Comparison of ENCODE assay signal across 9 cellular contexts in the genomic region with DNA sequence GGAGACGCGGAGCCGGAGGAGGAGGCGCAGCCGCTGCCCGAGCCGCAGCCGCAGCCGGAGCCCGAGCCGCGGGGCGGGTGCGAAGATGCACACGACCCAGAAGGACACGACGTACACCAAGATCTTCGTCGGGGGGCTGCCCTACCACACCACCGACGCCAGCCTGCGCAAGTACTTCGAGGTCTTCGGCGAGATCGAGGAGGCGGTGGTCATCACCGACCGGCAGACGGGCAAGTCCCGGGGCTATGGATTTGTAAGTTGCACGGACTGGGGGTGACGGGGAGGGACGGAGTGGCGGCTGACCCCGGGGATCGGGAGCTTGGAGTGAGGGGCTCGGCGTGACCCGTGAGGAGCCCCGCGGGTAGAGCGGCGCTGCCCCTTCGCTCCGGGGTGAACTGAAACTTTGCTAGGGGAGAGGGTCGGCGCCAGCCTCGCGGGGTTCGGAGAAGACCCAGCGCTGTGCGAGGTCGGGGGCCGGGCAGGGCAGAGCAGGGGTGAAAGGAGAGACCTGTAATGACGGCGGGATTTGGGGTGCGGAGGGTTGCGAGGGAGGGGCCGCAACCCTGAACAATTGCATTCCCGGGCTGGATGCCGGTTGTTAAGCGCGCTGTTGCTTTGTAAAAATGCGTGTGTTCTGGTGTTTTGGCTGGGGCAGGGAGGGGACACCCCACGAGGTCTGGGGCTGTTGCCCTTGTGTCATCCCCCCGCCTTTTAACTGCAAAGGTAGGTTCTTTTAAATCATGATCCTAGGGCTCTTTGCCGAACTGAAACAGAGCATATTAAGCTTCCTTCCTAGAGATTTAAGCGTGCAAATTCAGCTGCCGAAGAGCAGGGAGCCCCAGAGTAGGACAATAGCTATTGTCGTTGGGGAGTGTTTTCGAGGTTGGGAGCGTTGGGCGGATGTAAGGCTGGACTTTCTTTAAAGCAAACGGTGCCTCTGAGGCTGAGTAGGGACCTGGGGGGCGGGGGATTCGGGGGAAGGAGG. TPM values are rescaled to one million over a fixed set of nuclear protein-coding genes. Genes with fewer than 3 reads are reported as not detected.
DNase-seq lines count a peak whose midpoint lies in the region; ATAC-seq and TF ChIP-seq lines count a peak whose summit lies in the region.
"Had no signal": no experiment of that assay in that cellular context is flagged by ENCODE, and none has a peak within 500 bp of the region (broad histone marks: within the 10 kb centered on the region; RNA-seq: fewer than 3 reads in every experiment).

No MANE protein-coding gene starts in this region.

- H3K4me3 ChIP-seq in SK-N-SH (ENCODE audit: low read depth in 2 of 2, low read length in 1 of 2) (peak overlapping the region; percentile 57 to 77), esophagus squamous epithelium (peak overlapping the region; percentile 43 to 73 (median 72))

- ATAC-seq in natural killer cell treated with Interleukin-12 subunit alpha and Interleukin-12 subunit beta and Interleukin-15 and Interleukin-18, amount 100 ng/mL, for 72 hours = peak in 1 of 2 donors; percentile 53
- ATAC-seq in GM21515 (IDR thresholded peaks at IDR 0.05; ENCODE audit: unreplicated experiment) (no peak), GM18519 (IDR thresholded peaks at IDR 0.05; ENCODE audit: low FRiP score, unreplicated experiment) (no peak)

- H3K4me1 ChIP-seq in SK-N-SH (ENCODE audit: control insufficient read depth in 1 of 2, insufficient read depth in 2 of 2, low read depth in 1 of 2, low read length in 1 of 2) (peaks cover 6 to 10% of the 10 kb centered on the region in 2 experiments; a peak in 2 of 4 replicates), esophagus squamous epithelium (peaks cover 0 to 34% (median 3%) of the 10 kb centered on the region in 3 donors)

- no peak for TF ChIP-seq CTCF in SK-N-SH (IDR thresholded peaks at IDR 0.05)
- TF ChIP-seq CTCF in esophagus squamous epithelium (IDR thresholded peaks at IDR 0.05) = no peak

- H2AFZ ChIP-seq in SK-N-SH (ENCODE audit: low read depth) = peak overlapping the region; percentile 97

- no peak for TF ChIP-seq RAD21 in SK-N-SH (IDR thresholded peaks at IDR 0.05; ENCODE audit: low read length)

- H3K4me3 Mint-ChIP-seq in natural killer cell treated with Interleukin-12 subunit alpha and Interleukin-12 subunit beta and Interleukin-15 and Interleukin-18, amount 100 ng/mL, for 72 hours = peak overlapping the region; percentile 58

- H3K27ac ChIP-seq in SK-N-SH (ENCODE audit: low read depth in 2 of 2, low read length in 1 of 2) (no peak overlapping the region), esophagus squamous epithelium (peak overlapping the region; percentile 71 to 89 (median 87))

- no peaks in the 10 kb centered on the region for H3K36me3 Mint-ChIP-seq in natural killer cell treated with Interleukin-12 subunit alpha and Interleukin-12 subunit beta and Interleukin-15 and Interleukin-18, amount 100 ng/mL, for 72 hours

- WGBS in SK-N-SH (ENCODE audit: low lambda C conversion rate) = 40% methylated on average over 34 of the region's 77 CpGs
- WGBS in esophagus squamous epithelium, 2 donors = 0 to 8% methylated on average over 16 to 27 of the region's 77 CpGs

- no peaks in the 10 kb centered on the region for H3K79me2 ChIP-seq in SK-N-SH (ENCODE audit: insufficient read depth)

- CTCF ChIA-PET in SK-N-SH (lab: Yijun Ruan, JAX) = interaction anchor here (0.8 to 1.6 kb wide), 3 partner anchors 33 to 302 kb away, joined by 3 to 6 read pairs (median 3); no protein-coding TSS in a partner anchor

- H3K27me3 ChIP-seq in SK-N-SH (ENCODE audit: insufficient read depth) (no peaks in the 10 kb centered on the region), esophagus squamous epithelium (peaks cover 0 to 59% (median 0%) of the 10 kb centered on the region in 4 donors)

- peaks cover 11 to 12% of the 10 kb centered on the region in 2 donors for H3K4me1 Mint-ChIP-seq in natural killer cell treated with Interleukin-12 subunit alpha and Interleukin-12 subunit beta and Interleukin-15 and Interleukin-18, amount 100 ng/mL, for 72 hours (ENCODE audit: low read depth in 2 of 2)

- POLR2A ChIA-PET in SK-N-SH (lab: Yijun Ruan, JAX) = no interaction called here

- intact Hi-C loops in esophagus squamous epithelium (cut with DNase I) = loop anchor here (10.0 kb wide), 1 partner anchor 303 kb away; no protein-coding TSS in a partner anchor

- no peak overlapping the region for H3K27ac Mint-ChIP-seq in natural killer cell treated with Interleukin-12 subunit alpha and Interleukin-12 subunit beta and Interleukin-15 and Interleukin-18, amount 100 ng/mL, for 72 hours

- H3K27me3 Mint-ChIP-seq in natural killer cell treated with Interleukin-12 subunit alpha and Interleukin-12 subunit beta and Interleukin-15 and Interleukin-18, amount 100 ng/mL, for 72 hours = peaks cover 49 to 80% of the 10 kb centered on the region in 2 donors

- peak overlapping the region; percentile 62 for H3K9ac ChIP-seq in SK-N-SH

- H3K36me3 ChIP-seq in SK-N-SH (replicated peaks in 1 of 2; ENCODE audit: control insufficient read depth in 1 of 2, insufficient read depth in 2 of 2, low read length in 1 of 2) (no peaks in the 10 kb centered on the region), esophagus squamous epithelium (no peaks in the 10 kb centered on the region)

- no peak for TF ChIP-seq POLR2A in esophagus squamous epithelium (IDR thresholded peaks at IDR 0.05)

- H4K20me1 ChIP-seq in SK-N-SH (ENCODE audit: insufficient read depth) = no peaks in the 10 kb centered on the region

- peak overlapping the region; percentile 93 for H3K4me2 ChIP-seq in SK-N-SH

- peak in 2 of 3 experiments; percentile 12 to 34 for DNase-seq in NCI-H1417 (lab: John Stamatoyannopoulos, UW)
- DNase-seq in NCI-H1417 treated with DMSO at 0.1 percent for 48 hours (lab: John Stamatoyannopoulos, UW) = no peak
- peak; percentile 53 for DNase-seq in SK-N-SH
- DNase-seq in esophagus squamous epithelium (lab: John Stamatoyannopoulos, UW) = no peak
- DNase-seq in natural killer cell treated with Interleukin-12 subunit alpha and Interleukin-12 subunit beta and Interleukin-15 and Interleukin-18, amount 100 ng/mL, for 72 hours (ENCODE audit: low spot score) = no peak
- no peak for DNase-seq in RPMI8226
- DNase-seq: DND-41 had no signal

- H3F3A ChIP-seq in SK-N-SH (replicated peaks; ENCODE audit: insufficient read depth) = peaks cover 6% of the 10 kb centered on the region

- H3K9me3 Mint-ChIP-seq in natural killer cell treated with Interleukin-12 subunit alpha and Interleukin-12 subunit beta and Interleukin-15 and Interleukin-18, amount 100 ng/mL, for 72 hours = no peaks in the 10 kb centered on the region

- no peak for TF ChIP-seq EP300 in SK-N-SH (IDR thresholded peaks at IDR 0.05; ENCODE audit: borderline replicate concordance in 1 of 2, low read depth in 1 of 2, low read length in 1 of 2)

- no peaks in the 10 kb centered on the region for H3K9me3 ChIP-seq in SK-N-SH
- H3K9me3 ChIP-seq in esophagus squamous epithelium = no peaks in the 10 kb centered on the region

- no peaks in the 10 kb centered on the region for H3K9me2 ChIP-seq in SK-N-SH

TF ChIP-seq in SK-N-SH, 30 proteins besides CTCF, POLR2A, EP300 and RAD21:
- TF ChIP-seq TAF1 (IDR thresholded peaks at IDR 0.05; ENCODE audit: borderline replicate concordance, low read depth, low read length) (no peak), FOXJ3 (CRISPR knock-in tag; IDR thresholded peaks at IDR 0.05) (no peak), TCF12 (IDR thresholded peaks at IDR 0.05) (no peak), RXRA (IDR thresholded peaks at IDR 0.05; ENCODE audit: borderline replicate concordance, low read depth) (no peak), SMC3 (IDR thresholded peaks at IDR 0.05; ENCODE audit: low read depth, low read length) (no peak), MEF2A (IDR thresholded peaks at IDR 0.05; ENCODE audit: borderline replicate concordance, low read depth) (no peak), JUND (IDR thresholded peaks at IDR 0.05) (no peak)
- TF ChIP-seq, protein P1, sequence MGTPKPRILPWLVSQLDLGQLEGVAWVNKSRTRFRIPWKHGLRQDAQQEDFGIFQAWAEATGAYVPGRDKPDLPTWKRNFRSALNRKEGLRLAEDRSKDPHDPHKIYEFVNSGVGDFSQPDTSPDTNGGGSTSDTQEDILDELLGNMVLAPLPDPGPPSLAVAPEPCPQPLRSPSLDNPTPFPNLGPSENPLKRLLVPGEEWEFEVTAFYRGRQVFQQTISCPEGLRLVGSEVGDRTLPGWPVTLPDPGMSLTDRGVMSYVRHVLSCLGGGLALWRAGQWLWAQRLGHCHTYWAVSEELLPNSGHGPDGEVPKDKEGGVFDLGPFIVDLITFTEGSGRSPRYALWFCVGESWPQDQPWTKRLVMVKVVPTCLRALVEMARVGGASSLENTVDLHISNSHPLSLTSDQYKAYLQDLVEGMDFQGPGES (IDR thresholded peaks at IDR 0.05; ENCODE audit: low read depth, low read length) = no peak

RNA-seq across cellular contexts. Expression of a gene that starts 0.6 kb away (rescaled TPM):
- 0.19 and 0.20 TPM in 2 replicates for polyA plus RNA-seq in SK-N-SH (2012; rRNA removed)
- 0.08 and 0.10 TPM in 2 replicates for polyA plus RNA-seq in SK-N-SH (2012; cell fraction: cytosol; rRNA removed)
- polyA plus RNA-seq in SK-N-SH (2012; cell fraction: nucleus; rRNA removed) = 0.19 and 0.31 TPM in 2 replicates
- 1 to 10 TPM in 1 of 4 donors, under 1 TPM in 3; 0.18 to 2.7 (median 0.61) TPM for total RNA-seq in esophagus squamous epithelium
- total RNA-seq in natural killer cell treated with Interleukin-12 subunit alpha and Interleukin-12 subunit beta and Interleukin-15 and Interleukin-18, amount 100 ng/mL, for 72 hours = not detected

Comparison
In these comparisons a context has a peak if more than half of its experiments do, and no peak if none do; other contexts are left out.
1. DNase-seq: peak in NCI-H1417 (2 of 3) and SK-N-SH (single experiment); none in NCI-H1417 treated with DMSO at 0.1 percent for 48 hours (single experiment), esophagus squamous epithelium (single experiment), natural killer cell treated with Interleukin-12 subunit alpha and Interleukin-12 subunit beta and Interleukin-15 and Interleukin-18, amount 100 ng/mL, for 72 hours (single experiment) and RPMI8226 (single experiment).
2. H3K27ac ChIP-seq: peak in esophagus squamous epithelium (4 of 4); none in SK-N-SH (0 of 2).